Comparison of ENCODE assay signal across 31 cellular contexts in the genomic region with DNA sequence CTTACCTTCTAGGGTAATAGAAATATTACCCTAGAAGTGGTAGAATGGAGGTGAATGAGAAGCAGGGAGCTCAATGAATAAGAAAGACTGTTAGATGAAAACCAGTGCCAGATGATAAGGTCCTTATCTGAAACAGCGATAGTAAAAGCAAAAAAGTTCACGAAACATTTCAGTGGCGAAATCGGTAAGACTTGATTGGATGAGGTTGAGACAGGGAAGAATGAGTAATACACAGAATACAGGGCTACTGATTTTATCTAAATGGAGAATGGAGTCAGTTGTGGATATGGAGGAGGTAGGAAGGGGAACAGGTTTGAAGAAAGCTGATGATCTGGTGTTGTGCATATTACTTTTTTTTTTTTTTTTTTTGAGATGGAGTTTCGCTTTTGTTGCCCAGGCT.
"Had no signal": no experiment of that assay in that cellular context is flagged by ENCODE, and none has a peak within 500 bp of the region (broad histone marks: within the 10 kb centered on the region; RNA-seq: fewer than 3 reads in every experiment).

No MANE protein-coding gene starts in this region.

- H3K4me3 ChIP-seq: neural progenitor cell, ovary, psoas muscle, right lobe of liver, sigmoid colon, smooth muscle cell, spleen, suprapubic skin, testis, tibial nerve, upper lobe of right lung, uterus had no signal

- H3K9me3 ChIP-seq: ovary, psoas muscle, right lobe of liver, sigmoid colon, spleen, suprapubic skin, testis, tibial nerve, upper lobe of right lung, uterus had no signal

- DNase-seq: naive thymus-derived CD4-positive, alpha-beta T cell; natural killer cell; occipital lobe; ovary; posterior cingulate gyrus; psoas muscle; right cardiac atrium; right lobe of liver; sigmoid colon; spleen; stimulated activated CD4-positive, alpha-beta T cell treated with anti-CD3 and anti-CD28 coated beads, Interleukin-12 subunit alpha, Interleukin-12 subunit beta, amount 100 ng/mL, for 4 hours; stimulated activated CD4-positive, alpha-beta T cell treated with anti-CD3 and anti-CD28 coated beads, Interleukin-1b, Interleukin-23, amount 100 ng/mL, for 48 hours; stimulated activated CD4-positive, alpha-beta T cell treated with anti-CD3 and anti-CD28 coated beads, Interleukin-4, amount 100 ng/mL, for 1 hour; stimulated activated CD4-positive, alpha-beta T cell treated with anti-CD3 and anti-CD28 coated beads, Interleukin-4, amount 100 ng/mL, for 4 hours; stimulated activated CD8-positive, alpha-beta memory T cell treated with anti-CD3 and anti-CD28 coated beads, Interleukin-4, amount 100 ng/mL, for 48 hours; stimulated activated naive CD4-positive, alpha-beta T cell; stimulated activated naive CD8-positive, alpha-beta T cell treated with anti-CD3 and anti-CD28 coated beads, Interleukin-15, amount 100 ng/mL, for 72 hours; stimulated activated naive CD8-positive, alpha-beta T cell treated with anti-CD3 and anti-CD28 coated beads, Interleukin-15, Interleukin-2, amounts not matched to agents 100 U/mL and 50 U/mL, for 24 hours; substantia nigra; testis; upper lobe of right lung; uterus had no signal

- H3K36me3 ChIP-seq: neural progenitor cell, ovary, right lobe of liver, sigmoid colon, spleen, suprapubic skin, tibial nerve, upper lobe of right lung, uterus had no signal

- H3K4me3 Mint-ChIP-seq: natural killer cell; nephron; neural progenitor cell; stimulated activated memory B cell treated with anti-CD40 and anti-IgM and Interleukin-4, amounts not matched to agents 10 μg/mL and 1 μg/mL and 100 μg/mL, for 72 hours; stimulated activated naive CD8-positive, alpha-beta T cell treated with anti-CD3 and anti-CD28 coated beads, Interleukin-15, amount 100 ng/mL, for 72 hours; type B pancreatic cell had no signal

- H3K27ac Mint-ChIP-seq: naive thymus-derived CD4-positive, alpha-beta T cell; natural killer cell; nephron; neural progenitor cell; progenitor cell of endocrine pancreas; stimulated activated memory B cell treated with anti-CD40 and anti-IgM and Interleukin-4, amounts not matched to agents 10 μg/mL and 1 μg/mL and 100 μg/mL, for 72 hours; stimulated activated naive CD8-positive, alpha-beta T cell treated with anti-CD3 and anti-CD28 coated beads, Interleukin-15, amount 100 ng/mL, for 72 hours; type B pancreatic cell had no signal

- H3K27me3 Mint-ChIP-seq: stimulated activated memory B cell treated with anti-CD40 and anti-IgM and Interleukin-4, amounts not matched to agents 10 μg/mL and 1 μg/mL and 100 μg/mL, for 72 hours; stimulated activated naive CD8-positive, alpha-beta T cell treated with anti-CD3 and anti-CD28 coated beads, Interleukin-15, amount 100 ng/mL, for 72 hours had no signal

- H3K27ac ChIP-seq: neural progenitor cell, ovary, parathyroid adenoma, psoas muscle, right lobe of liver, spleen, suprapubic skin, testis, tibial nerve, upper lobe of right lung, uterus had no signal

- H3K27me3 ChIP-seq: neural progenitor cell, ovary, right lobe of liver, sigmoid colon, spleen, suprapubic skin, testis, tibial nerve, upper lobe of right lung, uterus had no signal

- H3K4me1 Mint-ChIP-seq: stimulated activated memory B cell treated with anti-CD40 and anti-IgM and Interleukin-4, amounts not matched to agents 10 μg/mL and 1 μg/mL and 100 μg/mL, for 72 hours had no signal

- ATAC-seq: naive thymus-derived CD4-positive, alpha-beta T cell; natural killer cell; psoas muscle; stimulated activated memory B cell treated with anti-CD40 and anti-IgM and Interleukin-4, amounts not matched to agents 10 μg/mL and 1 μg/mL and 100 μg/mL, for 72 hours; stimulated activated naive CD8-positive, alpha-beta T cell treated with anti-CD3 and anti-CD28 coated beads, Interleukin-15, amount 100 ng/mL, for 72 hours; stimulated activated naive CD8-positive, alpha-beta T cell treated with anti-CD3 and anti-CD28 coated beads, Interleukin-15, Interleukin-2, amounts not matched to agents 100 U/mL and 50 U/mL, for 24 hours; upper lobe of right lung had no signal

- H3K4me1 ChIP-seq: parathyroid adenoma, right lobe of liver, tibial nerve, upper lobe of right lung, uterus had no signal

- H3K36me3 Mint-ChIP-seq: naive thymus-derived CD4-positive, alpha-beta T cell; natural killer cell; neural progenitor cell; stimulated activated memory B cell treated with anti-CD40 and anti-IgM and Interleukin-4, amounts not matched to agents 10 μg/mL and 1 μg/mL and 100 μg/mL, for 72 hours; type B pancreatic cell had no signal

- H3K9me3 Mint-ChIP-seq: natural killer cell; neural progenitor cell; stimulated activated naive CD8-positive, alpha-beta T cell treated with anti-CD3 and anti-CD28 coated beads, Interleukin-15, amount 100 ng/mL, for 72 hours; type B pancreatic cell had no signal
